In genomic region chr9:17117372-17117771, GRCh38 we compare ENCODE assay signal across 17 cellular contexts.
"Had no signal": no experiment of that assay in that cellular context is flagged by ENCODE, and none has a peak within 500 bp of the region (broad histone marks: within the 10 kb centered on the region; RNA-seq: fewer than 3 reads in every experiment).

No MANE protein-coding gene starts in this region.

- H3K9me3 Mint-ChIP-seq: dendritic cell treated with granulocyte-macrophage colony-stimulating factor and Interleukin-4, amounts not matched to agents 40 ng/mL and 50 ng/mL, for 4 days; natural killer cell had no signal

- DNase-seq: activated CD4-positive, alpha-beta T cell treated with anti-CD3 and anti-CD28 coated beads, Interleukin-2, amount 50 U/mL, for 4 hours; activated CD4-positive, CD25-positive, alpha-beta regulatory T cell treated with anti-CD3 and anti-CD28 coated beads, Interleukin-2, amount 50 U/mL, for 72 hours; activated naive CD4-positive, alpha-beta T cell treated with anti-CD3 and anti-CD28 coated beads, Interleukin-2, amount 10 ng/mL, durations not matched to agents 7 days and 5 days; left lung; mucosa of descending colon; natural killer cell; nucleus accumbens; right cardiac atrium; stimulated activated naive CD8-positive, alpha-beta T cell treated with anti-CD3 and anti-CD28 coated beads, Interleukin-15, Interleukin-2, amounts not matched to agents 100 U/mL and 50 U/mL, for 24 hours; T-helper 1 cell; T1000; trophoblast cell had no signal

- H3K4me3 ChIP-seq: gastroesophageal sphincter, left lung, mucosa of descending colon had no signal

- H3K4me1 ChIP-seq: left lung had no signal

- H3K4me3 Mint-ChIP-seq: activated naive CD4-positive, alpha-beta T cell treated with anti-CD3 and anti-CD28 coated beads, Interleukin-2, amount 10 ng/mL, durations not matched to agents 7 days and 5 days; dendritic cell treated with granulocyte-macrophage colony-stimulating factor and Interleukin-4, amounts not matched to agents 40 ng/mL and 50 ng/mL, for 4 days; natural killer cell had no signal

- H3K4me1 Mint-ChIP-seq: activated naive CD4-positive, alpha-beta T cell treated with anti-CD3 and anti-CD28 coated beads, Interleukin-2, amount 10 ng/mL, durations not matched to agents 7 days and 5 days; natural killer cell had no signal

- H3K27ac Mint-ChIP-seq: activated naive CD4-positive, alpha-beta T cell treated with anti-CD3 and anti-CD28 coated beads, Interleukin-2, amount 10 ng/mL, durations not matched to agents 7 days and 5 days; activated T-helper 2 cell treated with anti-CD3 and anti-CD28 coated beads, Interferon-gamma antibody, Interleukin-2, Interleukin-4, amounts not matched to agents 10 μg/mL and 5 μg/mL and 100 μg/mL, durations not matched to agents 14 hours and 24 hours and 36 hours; dendritic cell treated with granulocyte-macrophage colony-stimulating factor and Interleukin-4, amounts not matched to agents 40 ng/mL and 50 ng/mL, for 4 days; natural killer cell; progenitor cell of endocrine pancreas had no signal

- ATAC-seq: gastroesophageal sphincter; left lung; mucosa of descending colon; natural killer cell; right cardiac atrium; stimulated activated naive CD8-positive, alpha-beta T cell treated with anti-CD3 and anti-CD28 coated beads, Interleukin-15, Interleukin-2, amounts not matched to agents 100 U/mL and 50 U/mL, for 24 hours had no signal

- H3K36me3 ChIP-seq: gastroesophageal sphincter, left lung had no signal

- H3K27me3 Mint-ChIP-seq: activated naive CD4-positive, alpha-beta T cell treated with anti-CD3 and anti-CD28 coated beads, Interleukin-2, amount 10 ng/mL, durations not matched to agents 7 days and 5 days; dendritic cell treated with granulocyte-macrophage colony-stimulating factor and Interleukin-4, amounts not matched to agents 40 ng/mL and 50 ng/mL, for 4 days had no signal

- H3K27me3 ChIP-seq: gastroesophageal sphincter, left lung had no signal

- H3K36me3 Mint-ChIP-seq: activated naive CD4-positive, alpha-beta T cell treated with anti-CD3 and anti-CD28 coated beads, Interleukin-2, amount 10 ng/mL, durations not matched to agents 7 days and 5 days; natural killer cell had no signal

- H3K27ac ChIP-seq: epithelial cell of prostate, left lung had no signal

- H3K9me3 ChIP-seq: gastroesophageal sphincter, left lung, mucosa of descending colon had no signal
